Comparison of ENCODE assay signal across 8 cellular contexts in genomic region chr12:120439646-120440247, GRCh38. TPM values are rescaled to one million over a fixed set of nuclear protein-coding genes. Genes with fewer than 3 reads are reported as not detected.
DNase-seq lines count a peak whose midpoint lies in the region; ATAC-seq and TF ChIP-seq lines count a peak whose summit lies in the region.

No MANE protein-coding gene starts in this region.

- no peaks in the 10 kb centered on the region for H3K27me3 ChIP-seq in HAP-1 (ENCODE audit: low read depth)

- H3K4me3 Mint-ChIP-seq in activated CD8-positive, alpha-beta T cell treated with anti-CD3 and anti-CD28 coated beads for 36 hours = peak overlapping the region; percentile 85
- H3K4me3 Mint-ChIP-seq in mesothelial cell of epicardium = peak overlapping the region; percentile 39

- TF ChIP-seq CTCF in AG10803 (conservative IDR thresholded peaks at IDR 0.05; ENCODE audit: low read length) (peak; percentile 51), mesothelial cell of epicardium (IDR thresholded peaks at IDR 0.05; ENCODE audit: unreplicated experiment) (peak; percentile 44)
- peak; percentile 94 for TF ChIP-seq CTCF in activated CD8-positive, alpha-beta T cell treated with anti-CD3 and anti-CD28 coated beads for 36 hours (IDR thresholded peaks at IDR 0.05)

- DNase-seq in AG10803 (ENCODE audit: low read depth) (peak; percentile 40), HAP-1 (ENCODE audit: low spot score in 2 of 2) (peak; percentile 64 to 86), NCI-H774 (lab: John Stamatoyannopoulos, UW) (peak; percentile 10), ecto neural progenitor cell (ENCODE audit: low spot score) (peak; percentile 86), mesothelial cell of epicardium (ENCODE audit: low spot score in 2 of 2, unreplicated experiment in 2 of 2) (peak; percentile 44 to 66)
- peak; percentile 90 for DNase-seq in activated CD8-positive, alpha-beta T cell treated with anti-CD3 and anti-CD28 coated beads for 36 hours
- DNase-seq in stimulated activated CD8-positive, alpha-beta memory T cell treated with anti-CD3 and anti-CD28 coated beads, Interleukin-4, amount 100 ng/mL, for 48 hours = peak; percentile 80

- POLR2A ChIA-PET in activated CD8-positive, alpha-beta T cell treated with anti-CD3 and anti-CD28 coated beads for 36 hours (lab: Charles Lee) = interaction anchor here (1.0 to 2.3 kb wide), 3 partner anchors 9 to 29 kb away, joined by 3 to 18 read pairs (median 3); partner anchors contain the start of gene SRSF9

- H3K27me3 Mint-ChIP-seq in activated CD8-positive, alpha-beta T cell treated with anti-CD3 and anti-CD28 coated beads for 36 hours = no peaks in the 10 kb centered on the region
- no peaks in the 10 kb centered on the region for H3K27me3 Mint-ChIP-seq in mesothelial cell of epicardium (ENCODE audit: low read depth)

- peaks cover 17% of the 10 kb centered on the region for H3K4me1 ChIP-seq in HAP-1

- H3K36me3 ChIP-seq in HAP-1 (replicated peaks) = peaks cover 43% of the 10 kb centered on the region

- H3K9me3 Mint-ChIP-seq in activated CD8-positive, alpha-beta T cell treated with anti-CD3 and anti-CD28 coated beads for 36 hours = no peaks in the 10 kb centered on the region
- H3K9me3 Mint-ChIP-seq in mesothelial cell of epicardium = no peaks in the 10 kb centered on the region

- H3K4me1 Mint-ChIP-seq in activated CD8-positive, alpha-beta T cell treated with anti-CD3 and anti-CD28 coated beads for 36 hours (ENCODE audit: low read depth) = peaks cover 38% of the 10 kb centered on the region
- peaks cover 20% of the 10 kb centered on the region for H3K4me1 Mint-ChIP-seq in mesothelial cell of epicardium

- intact Hi-C loops in activated CD8-positive, alpha-beta T cell treated with anti-CD3 and anti-CD28 coated beads for 36 hours (cut with micrococcal nuclease) = no loop called here

- peak; percentile 54 for ATAC-seq in activated CD8-positive, alpha-beta T cell treated with anti-CD3 and anti-CD28 coated beads for 36 hours
- no peak for ATAC-seq in GM21423 (IDR thresholded peaks at IDR 0.05; ENCODE audit: unreplicated experiment)

- H3K36me3 Mint-ChIP-seq in activated CD8-positive, alpha-beta T cell treated with anti-CD3 and anti-CD28 coated beads for 36 hours (ENCODE audit: low read depth) = peaks cover 32% of the 10 kb centered on the region
- H3K36me3 Mint-ChIP-seq in mesothelial cell of epicardium = peaks cover 2% of the 10 kb centered on the region

- in situ Hi-C loops in HAP-1 (cut with MboI; ENCODE audit: low sequenced_read_pairs) = no loop called here

- no peaks in the 10 kb centered on the region for H3K9me3 ChIP-seq in HAP-1

- H3K27ac Mint-ChIP-seq in activated CD8-positive, alpha-beta T cell treated with anti-CD3 and anti-CD28 coated beads for 36 hours = peak overlapping the region; percentile 72
- H3K27ac Mint-ChIP-seq in mesothelial cell of epicardium = no peak overlapping the region

- H3K4me3 ChIP-seq in AG10803 (ENCODE audit: low read length) (no peak overlapping the region), HAP-1 (peak overlapping the region; percentile 10)

- CTCF ChIA-PET in activated CD8-positive, alpha-beta T cell treated with anti-CD3 and anti-CD28 coated beads for 36 hours (lab: Charles Lee) = interaction anchor here (0.7 to 1.7 kb wide), 15 partner anchors 9 to 211 kb away, joined by 3 to 20 read pairs (median 3); partner anchors contain the start of genes COQ5, SIRT4 and SRSF9

RNA-seq across cellular contexts. Expression of gene COX6A1, which starts 1.8 kb away (rescaled TPM):
- total RNA-seq in activated CD8-positive, alpha-beta T cell treated with anti-CD3 and anti-CD28 coated beads for 36 hours = 100 to 1,000 TPM; 396 to 406 TPM
- 229 to 242 TPM (median 230 TPM) in 3 replicates for total RNA-seq in mesothelial cell of epicardium

RNA-seq across cellular contexts. Expression of gene TRIAP1, which starts 6.4 kb away (rescaled TPM):
- 10 to 100 TPM; 43.1 to 45.1 TPM for total RNA-seq in activated CD8-positive, alpha-beta T cell treated with anti-CD3 and anti-CD28 coated beads for 36 hours
- 22.3 to 25.3 TPM (median 23.5 TPM) in 3 replicates for total RNA-seq in mesothelial cell of epicardium

RNA-seq across cellular contexts. Expression of gene GATC, which starts 6.5 kb away (rescaled TPM):
- 10 to 100 TPM; 32.2 to 39.3 TPM for total RNA-seq in activated CD8-positive, alpha-beta T cell treated with anti-CD3 and anti-CD28 coated beads for 36 hours
- 27.5 to 30.8 TPM (median 29.7 TPM) in 3 replicates for total RNA-seq in mesothelial cell of epicardium

RNA-seq across cellular contexts. Expression of gene SRSF9, which starts 29.8 kb away (rescaled TPM):
- total RNA-seq in activated CD8-positive, alpha-beta T cell treated with anti-CD3 and anti-CD28 coated beads for 36 hours = 100 to 1,000 TPM; 225 to 236 TPM
- total RNA-seq in mesothelial cell of epicardium = 197 to 203 TPM (median 199 TPM) in 3 replicates

RNA-seq across cellular contexts. Expression of gene DYNLL1, which starts 56.2 kb away (rescaled TPM):
- 100 to 1,000 TPM; 126 to 137 TPM for total RNA-seq in activated CD8-positive, alpha-beta T cell treated with anti-CD3 and anti-CD28 coated beads for 36 hours
- 249 to 260 TPM (median 258 TPM) in 3 replicates for total RNA-seq in mesothelial cell of epicardium

Comparison
In these comparisons a context has a peak if more than half of its experiments do, and no peak if none do; other contexts are left out.
1. DNase-seq: peak in every context shown above with its lines; median percentile 90 in activated CD8-positive, alpha-beta T cell treated with anti-CD3 and anti-CD28 coated beads for 36 hours; 86 in ecto neural progenitor cell; 80 in stimulated activated CD8-positive, alpha-beta memory T cell treated with anti-CD3 and anti-CD28 coated beads, Interleukin-4, amount 100 ng/mL, for 48 hours; 75 in HAP-1; 55 in mesothelial cell of epicardium; 40 in AG10803; 10 in NCI-H774.
2. CTCF ChIP-seq: peak in every context shown above with its lines; median percentile 94 in activated CD8-positive, alpha-beta T cell treated with anti-CD3 and anti-CD28 coated beads for 36 hours; 51 in AG10803; 44 in mesothelial cell of epicardium.